1 cellular context compared by ENCODE assay signal in the genomic region with DNA sequence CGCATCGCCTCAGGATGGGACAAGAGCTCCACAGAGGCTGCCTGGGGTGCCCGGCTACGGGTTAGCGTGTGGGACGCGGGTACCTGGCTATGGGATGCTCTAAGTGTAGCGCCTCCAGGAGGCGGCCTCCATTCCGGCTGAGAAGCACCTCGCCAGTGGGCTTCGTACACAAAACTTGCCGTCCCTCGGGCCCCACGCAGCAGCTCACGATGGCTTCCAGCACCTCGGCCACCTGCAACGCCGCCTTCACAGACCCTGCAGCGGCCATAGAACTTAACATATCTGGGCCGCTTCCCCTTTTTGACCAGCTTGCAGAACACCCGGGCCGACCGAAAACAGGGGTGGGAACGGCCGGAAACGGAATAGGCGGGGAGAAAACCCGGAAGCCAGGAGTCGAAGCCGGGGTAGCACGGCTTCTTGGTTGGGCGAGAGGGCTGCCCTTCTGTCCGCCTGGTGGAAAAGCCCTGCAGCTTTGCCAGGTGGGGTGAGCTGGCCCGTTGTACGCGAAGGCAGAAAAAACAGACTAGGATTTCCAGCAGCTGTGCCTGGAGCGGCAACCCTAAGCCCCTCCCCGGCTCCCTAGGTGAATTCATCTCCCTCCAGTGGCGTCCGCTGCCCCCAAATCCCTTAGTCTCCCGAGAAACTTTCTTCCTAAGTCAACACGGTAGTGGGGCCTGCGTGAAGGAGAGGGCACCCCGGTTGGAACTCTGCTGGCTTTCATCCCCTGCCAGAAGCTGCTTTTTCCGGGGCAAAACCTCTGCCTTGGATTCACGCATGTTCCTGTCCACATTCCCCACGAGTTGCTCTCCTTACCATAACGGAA.
TF ChIP-seq lines count a peak whose summit lies in the region.

A gene (minus strand): TSS at position 337 of the 823 bp plus-strand sequence. CDS start 57 bp downstream, at position 280.

TF ChIP-seq in K562, 482 proteins besides CTCF, POLR2A, EP300 and RAD21 (continued from another document and continues in another):
- TF ChIP-seq, protein P1, sequence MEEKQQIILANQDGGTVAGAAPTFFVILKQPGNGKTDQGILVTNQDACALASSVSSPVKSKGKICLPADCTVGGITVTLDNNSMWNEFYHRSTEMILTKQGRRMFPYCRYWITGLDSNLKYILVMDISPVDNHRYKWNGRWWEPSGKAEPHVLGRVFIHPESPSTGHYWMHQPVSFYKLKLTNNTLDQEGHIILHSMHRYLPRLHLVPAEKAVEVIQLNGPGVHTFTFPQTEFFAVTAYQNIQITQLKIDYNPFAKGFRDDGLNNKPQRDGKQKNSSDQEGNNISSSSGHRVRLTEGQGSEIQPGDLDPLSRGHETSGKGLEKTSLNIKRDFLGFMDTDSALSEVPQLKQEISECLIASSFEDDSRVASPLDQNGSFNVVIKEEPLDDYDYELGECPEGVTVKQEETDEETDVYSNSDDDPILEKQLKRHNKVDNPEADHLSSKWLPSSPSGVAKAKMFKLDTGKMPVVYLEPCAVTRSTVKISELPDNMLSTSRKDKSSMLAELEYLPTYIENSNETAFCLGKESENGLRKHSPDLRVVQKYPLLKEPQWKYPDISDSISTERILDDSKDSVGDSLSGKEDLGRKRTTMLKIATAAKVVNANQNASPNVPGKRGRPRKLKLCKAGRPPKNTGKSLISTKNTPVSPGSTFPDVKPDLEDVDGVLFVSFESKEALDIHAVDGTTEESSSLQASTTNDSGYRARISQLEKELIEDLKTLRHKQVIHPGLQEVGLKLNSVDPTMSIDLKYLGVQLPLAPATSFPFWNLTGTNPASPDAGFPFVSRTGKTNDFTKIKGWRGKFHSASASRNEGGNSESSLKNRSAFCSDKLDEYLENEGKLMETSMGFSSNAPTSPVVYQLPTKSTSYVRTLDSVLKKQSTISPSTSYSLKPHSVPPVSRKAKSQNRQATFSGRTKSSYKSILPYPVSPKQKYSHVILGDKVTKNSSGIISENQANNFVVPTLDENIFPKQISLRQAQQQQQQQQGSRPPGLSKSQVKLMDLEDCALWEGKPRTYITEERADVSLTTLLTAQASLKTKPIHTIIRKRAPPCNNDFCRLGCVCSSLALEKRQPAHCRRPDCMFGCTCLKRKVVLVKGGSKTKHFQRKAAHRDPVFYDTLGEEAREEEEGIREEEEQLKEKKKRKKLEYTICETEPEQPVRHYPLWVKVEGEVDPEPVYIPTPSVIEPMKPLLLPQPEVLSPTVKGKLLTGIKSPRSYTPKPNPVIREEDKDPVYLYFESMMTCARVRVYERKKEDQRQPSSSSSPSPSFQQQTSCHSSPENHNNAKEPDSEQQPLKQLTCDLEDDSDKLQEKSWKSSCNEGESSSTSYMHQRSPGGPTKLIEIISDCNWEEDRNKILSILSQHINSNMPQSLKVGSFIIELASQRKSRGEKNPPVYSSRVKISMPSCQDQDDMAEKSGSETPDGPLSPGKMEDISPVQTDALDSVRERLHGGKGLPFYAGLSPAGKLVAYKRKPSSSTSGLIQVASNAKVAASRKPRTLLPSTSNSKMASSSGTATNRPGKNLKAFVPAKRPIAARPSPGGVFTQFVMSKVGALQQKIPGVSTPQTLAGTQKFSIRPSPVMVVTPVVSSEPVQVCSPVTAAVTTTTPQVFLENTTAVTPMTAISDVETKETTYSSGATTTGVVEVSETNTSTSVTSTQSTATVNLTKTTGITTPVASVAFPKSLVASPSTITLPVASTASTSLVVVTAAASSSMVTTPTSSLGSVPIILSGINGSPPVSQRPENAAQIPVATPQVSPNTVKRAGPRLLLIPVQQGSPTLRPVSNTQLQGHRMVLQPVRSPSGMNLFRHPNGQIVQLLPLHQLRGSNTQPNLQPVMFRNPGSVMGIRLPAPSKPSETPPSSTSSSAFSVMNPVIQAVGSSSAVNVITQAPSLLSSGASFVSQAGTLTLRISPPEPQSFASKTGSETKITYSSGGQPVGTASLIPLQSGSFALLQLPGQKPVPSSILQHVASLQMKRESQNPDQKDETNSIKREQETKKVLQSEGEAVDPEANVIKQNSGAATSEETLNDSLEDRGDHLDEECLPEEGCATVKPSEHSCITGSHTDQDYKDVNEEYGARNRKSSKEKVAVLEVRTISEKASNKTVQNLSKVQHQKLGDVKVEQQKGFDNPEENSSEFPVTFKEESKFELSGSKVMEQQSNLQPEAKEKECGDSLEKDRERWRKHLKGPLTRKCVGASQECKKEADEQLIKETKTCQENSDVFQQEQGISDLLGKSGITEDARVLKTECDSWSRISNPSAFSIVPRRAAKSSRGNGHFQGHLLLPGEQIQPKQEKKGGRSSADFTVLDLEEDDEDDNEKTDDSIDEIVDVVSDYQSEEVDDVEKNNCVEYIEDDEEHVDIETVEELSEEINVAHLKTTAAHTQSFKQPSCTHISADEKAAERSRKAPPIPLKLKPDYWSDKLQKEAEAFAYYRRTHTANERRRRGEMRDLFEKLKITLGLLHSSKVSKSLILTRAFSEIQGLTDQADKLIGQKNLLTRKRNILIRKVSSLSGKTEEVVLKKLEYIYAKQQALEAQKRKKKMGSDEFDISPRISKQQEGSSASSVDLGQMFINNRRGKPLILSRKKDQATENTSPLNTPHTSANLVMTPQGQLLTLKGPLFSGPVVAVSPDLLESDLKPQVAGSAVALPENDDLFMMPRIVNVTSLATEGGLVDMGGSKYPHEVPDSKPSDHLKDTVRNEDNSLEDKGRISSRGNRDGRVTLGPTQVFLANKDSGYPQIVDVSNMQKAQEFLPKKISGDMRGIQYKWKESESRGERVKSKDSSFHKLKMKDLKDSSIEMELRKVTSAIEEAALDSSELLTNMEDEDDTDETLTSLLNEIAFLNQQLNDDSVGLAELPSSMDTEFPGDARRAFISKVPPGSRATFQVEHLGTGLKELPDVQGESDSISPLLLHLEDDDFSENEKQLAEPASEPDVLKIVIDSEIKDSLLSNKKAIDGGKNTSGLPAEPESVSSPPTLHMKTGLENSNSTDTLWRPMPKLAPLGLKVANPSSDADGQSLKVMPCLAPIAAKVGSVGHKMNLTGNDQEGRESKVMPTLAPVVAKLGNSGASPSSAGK (IDR thresholded peaks at IDR 0.05): peak; percentile 84
- TF ChIP-seq TAF15 (IDR thresholded peaks at IDR 0.05; ENCODE audit: low read depth, low read length) (no peak), RUNX1 (IDR thresholded peaks at IDR 0.05; ENCODE audit: low read depth) (0 out of 2 replicates have a peak, but pooled peaks have one; percentile 17), PHTF2 (CRISPR knock-in tag; IDR thresholded peaks at IDR 0.05) (no peak), ZKSCAN3 (CRISPR knock-in tag; IDR thresholded peaks at IDR 0.05) (no peak), GTF2E2 (tag; IDR thresholded peaks at IDR 0.05) (peak; percentile 93), ZNF445 (CRISPR knock-in tag; IDR thresholded peaks at IDR 0.05; ENCODE audit: low read depth) (no peak), TAF7 (tag; IDR thresholded peaks at IDR 0.05) (peak; percentile 37; the same call in 1 of the 2 replicates), ZNF184 (CRISPR knock-in tag; IDR thresholded peaks at IDR 0.05) (no peak), CHCHD3 (CRISPR knock-in tag; IDR thresholded peaks at IDR 0.05) (no peak), RBFOX2 (IDR thresholded peaks at IDR 0.05; ENCODE audit: low read depth, low read length) (peak; percentile 98), U2AF2 (optimal IDR thresholded peaks at IDR 0.05; ENCODE audit: low read depth, low read length) (no peak), ZNF696 (CRISPR knock-in tag; conservative IDR thresholded peaks at IDR 0.05) (no peak), ZNF589 (CRISPR knock-in tag; IDR thresholded peaks at IDR 0.05; ENCODE audit: low read depth) (peak; percentile 59), KAT7 (CRISPR knock-in tag; IDR thresholded peaks at IDR 0.05; ENCODE audit: borderline replicate concordance) (0 out of 2 replicates have a peak, but pooled peaks have one; percentile 7), TEAD1 (CRISPR knock-in tag; IDR thresholded peaks at IDR 0.05) (peak in 1 of 2 experiments; percentile 70; a peak in 1 of 4 replicates), NFYB (IDR thresholded peaks at IDR 0.05; ENCODE audit: extremely low read depth, insufficient read length) (peak; percentile 88), STAT5B (CRISPR knock-in tag; IDR thresholded peaks at IDR 0.05) (no peak), TEAD4 (IDR thresholded peaks at IDR 0.05; ENCODE audit: low read length) (no peak; the same call in 1 of the 2 replicates), TEAD4 (CRISPR knock-in tag; IDR thresholded peaks at IDR 0.05; ENCODE audit: borderline replicate concordance) (no peak), SRSF9 (IDR thresholded peaks at IDR 0.05; ENCODE audit: borderline replicate concordance, low read depth, low read length) (no peak), ZNF668 (CRISPR knock-in tag; IDR thresholded peaks at IDR 0.05) (no peak), MYC (IDR thresholded peaks at IDR 0.05; ENCODE audit: low read depth, low read length) (peak; percentile 75), MYC (CRISPR knock-in tag; IDR thresholded peaks at IDR 0.05; ENCODE audit: borderline replicate concordance, low read depth) (no peak; the same call in 1 of the 2 replicates), RAD51 (IDR thresholded peaks at IDR 0.05; ENCODE audit: borderline replicate concordance, low read depth) (no peak), SIRT6 (IDR thresholded peaks at IDR 0.05; ENCODE audit: low read depth, low read length) (no peak)
- TF ChIP-seq, protein P2, sequence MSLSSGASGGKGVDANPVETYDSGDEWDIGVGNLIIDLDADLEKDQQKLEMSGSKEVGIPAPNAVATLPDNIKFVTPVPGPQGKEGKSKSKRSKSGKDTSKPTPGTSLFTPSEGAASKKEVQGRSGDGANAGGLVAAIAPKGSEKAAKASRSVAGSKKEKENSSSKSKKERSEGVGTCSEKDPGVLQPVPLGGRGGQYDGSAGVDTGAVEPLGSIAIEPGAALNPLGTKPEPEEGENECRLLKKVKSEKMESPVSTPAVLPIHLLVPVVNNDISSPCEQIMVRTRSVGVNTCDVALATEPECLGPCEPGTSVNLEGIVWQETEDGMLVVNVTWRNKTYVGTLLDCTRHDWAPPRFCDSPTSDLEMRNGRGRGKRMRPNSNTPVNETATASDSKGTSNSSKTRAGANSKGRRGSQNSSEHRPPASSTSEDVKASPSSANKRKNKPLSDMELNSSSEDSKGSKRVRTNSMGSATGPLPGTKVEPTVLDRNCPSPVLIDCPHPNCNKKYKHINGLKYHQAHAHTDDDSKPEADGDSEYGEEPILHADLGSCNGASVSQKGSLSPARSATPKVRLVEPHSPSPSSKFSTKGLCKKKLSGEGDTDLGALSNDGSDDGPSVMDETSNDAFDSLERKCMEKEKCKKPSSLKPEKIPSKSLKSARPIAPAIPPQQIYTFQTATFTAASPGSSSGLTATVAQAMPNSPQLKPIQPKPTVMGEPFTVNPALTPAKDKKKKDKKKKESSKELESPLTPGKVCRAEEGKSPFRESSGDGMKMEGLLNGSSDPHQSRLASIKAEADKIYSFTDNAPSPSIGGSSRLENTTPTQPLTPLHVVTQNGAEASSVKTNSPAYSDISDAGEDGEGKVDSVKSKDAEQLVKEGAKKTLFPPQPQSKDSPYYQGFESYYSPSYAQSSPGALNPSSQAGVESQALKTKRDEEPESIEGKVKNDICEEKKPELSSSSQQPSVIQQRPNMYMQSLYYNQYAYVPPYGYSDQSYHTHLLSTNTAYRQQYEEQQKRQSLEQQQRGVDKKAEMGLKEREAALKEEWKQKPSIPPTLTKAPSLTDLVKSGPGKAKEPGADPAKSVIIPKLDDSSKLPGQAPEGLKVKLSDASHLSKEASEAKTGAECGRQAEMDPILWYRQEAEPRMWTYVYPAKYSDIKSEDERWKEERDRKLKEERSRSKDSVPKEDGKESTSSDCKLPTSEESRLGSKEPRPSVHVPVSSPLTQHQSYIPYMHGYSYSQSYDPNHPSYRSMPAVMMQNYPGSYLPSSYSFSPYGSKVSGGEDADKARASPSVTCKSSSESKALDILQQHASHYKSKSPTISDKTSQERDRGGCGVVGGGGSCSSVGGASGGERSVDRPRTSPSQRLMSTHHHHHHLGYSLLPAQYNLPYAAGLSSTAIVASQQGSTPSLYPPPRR (CRISPR knock-in tag; IDR thresholded peaks at IDR 0.05; ENCODE audit: borderline replicate concordance): 0 out of 2 replicates have a peak, but pooled peaks have one; percentile 45
- TF ChIP-seq, protein P3, sequence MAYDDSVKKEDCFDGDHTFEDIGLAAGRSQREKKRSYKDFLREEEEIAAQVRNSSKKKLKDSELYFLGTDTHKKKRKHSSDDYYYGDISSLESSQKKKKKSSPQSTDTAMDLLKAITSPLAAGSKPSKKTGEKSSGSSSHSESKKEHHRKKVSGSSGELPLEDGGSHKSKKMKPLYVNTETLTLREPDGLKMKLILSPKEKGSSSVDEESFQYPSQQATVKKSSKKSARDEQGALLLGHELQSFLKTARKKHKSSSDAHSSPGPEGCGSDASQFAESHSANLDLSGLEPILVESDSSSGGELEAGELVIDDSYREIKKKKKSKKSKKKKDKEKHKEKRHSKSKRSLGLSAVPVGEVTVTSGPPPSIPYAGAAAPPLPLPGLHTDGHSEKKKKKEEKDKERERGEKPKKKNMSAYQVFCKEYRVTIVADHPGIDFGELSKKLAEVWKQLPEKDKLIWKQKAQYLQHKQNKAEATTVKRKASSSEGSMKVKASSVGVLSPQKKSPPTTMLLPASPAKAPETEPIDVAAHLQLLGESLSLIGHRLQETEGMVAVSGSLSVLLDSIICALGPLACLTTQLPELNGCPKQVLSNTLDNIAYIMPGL (CRISPR knock-in tag; IDR thresholded peaks at IDR 0.05): no peak
- TF ChIP-seq, protein P4, sequence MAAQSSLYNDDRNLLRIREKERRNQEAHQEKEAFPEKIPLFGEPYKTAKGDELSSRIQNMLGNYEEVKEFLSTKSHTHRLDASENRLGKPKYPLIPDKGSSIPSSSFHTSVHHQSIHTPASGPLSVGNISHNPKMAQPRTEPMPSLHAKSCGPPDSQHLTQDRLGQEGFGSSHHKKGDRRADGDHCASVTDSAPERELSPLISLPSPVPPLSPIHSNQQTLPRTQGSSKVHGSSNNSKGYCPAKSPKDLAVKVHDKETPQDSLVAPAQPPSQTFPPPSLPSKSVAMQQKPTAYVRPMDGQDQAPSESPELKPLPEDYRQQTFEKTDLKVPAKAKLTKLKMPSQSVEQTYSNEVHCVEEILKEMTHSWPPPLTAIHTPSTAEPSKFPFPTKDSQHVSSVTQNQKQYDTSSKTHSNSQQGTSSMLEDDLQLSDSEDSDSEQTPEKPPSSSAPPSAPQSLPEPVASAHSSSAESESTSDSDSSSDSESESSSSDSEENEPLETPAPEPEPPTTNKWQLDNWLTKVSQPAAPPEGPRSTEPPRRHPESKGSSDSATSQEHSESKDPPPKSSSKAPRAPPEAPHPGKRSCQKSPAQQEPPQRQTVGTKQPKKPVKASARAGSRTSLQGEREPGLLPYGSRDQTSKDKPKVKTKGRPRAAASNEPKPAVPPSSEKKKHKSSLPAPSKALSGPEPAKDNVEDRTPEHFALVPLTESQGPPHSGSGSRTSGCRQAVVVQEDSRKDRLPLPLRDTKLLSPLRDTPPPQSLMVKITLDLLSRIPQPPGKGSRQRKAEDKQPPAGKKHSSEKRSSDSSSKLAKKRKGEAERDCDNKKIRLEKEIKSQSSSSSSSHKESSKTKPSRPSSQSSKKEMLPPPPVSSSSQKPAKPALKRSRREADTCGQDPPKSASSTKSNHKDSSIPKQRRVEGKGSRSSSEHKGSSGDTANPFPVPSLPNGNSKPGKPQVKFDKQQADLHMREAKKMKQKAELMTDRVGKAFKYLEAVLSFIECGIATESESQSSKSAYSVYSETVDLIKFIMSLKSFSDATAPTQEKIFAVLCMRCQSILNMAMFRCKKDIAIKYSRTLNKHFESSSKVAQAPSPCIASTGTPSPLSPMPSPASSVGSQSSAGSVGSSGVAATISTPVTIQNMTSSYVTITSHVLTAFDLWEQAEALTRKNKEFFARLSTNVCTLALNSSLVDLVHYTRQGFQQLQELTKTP (IDR thresholded peaks at IDR 0.05; ENCODE audit: low read depth in 1 of 2, partially characterized antibody in 2 of 2): peak in 1 of 2 experiments; percentile 50
